21 cellular contexts compared by ENCODE assay signal in the genomic region with DNA sequence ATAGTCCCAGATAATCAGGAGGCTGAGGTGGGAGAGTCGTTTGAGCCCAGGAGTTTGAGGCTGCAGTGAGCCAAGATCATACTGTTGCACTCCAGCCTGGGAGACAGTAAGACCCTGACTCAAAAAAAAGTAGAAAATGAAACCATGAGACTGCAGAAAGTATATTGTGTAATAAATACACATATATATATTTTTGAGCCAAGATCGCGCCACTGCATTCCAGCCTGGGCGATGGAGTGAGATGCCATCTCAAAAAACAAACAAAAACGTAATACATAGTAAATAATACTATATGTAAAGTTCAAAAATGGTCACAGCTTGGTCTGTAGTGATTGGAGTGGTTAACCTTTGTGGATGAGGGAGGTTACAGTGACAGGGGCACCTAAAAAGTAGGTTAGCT. TPM values are rescaled to one million over a fixed set of nuclear protein-coding genes. Genes with fewer than 3 reads are reported as not detected.
DNase-seq lines count a peak whose midpoint lies in the region; ATAC-seq, FAIRE-seq and TF ChIP-seq lines count a peak whose summit lies in the region.
"Had no signal": no experiment of that assay in that cellular context is flagged by ENCODE, and none has a peak within 500 bp of the region (broad histone marks: within the 10 kb centered on the region; RNA-seq: fewer than 3 reads in every experiment).

No MANE protein-coding gene starts in this region.

- BruUV-seq in K562 (replicated peaks; lab: Mats Ljungman, UMichigan), result no TSS peak

- H2AFZ ChIP-seq in K562 (ENCODE audit: low read depth, low read length), result no peak overlapping the region
- H2AFZ ChIP-seq: GM23248 had no signal

- H3K79me2 ChIP-seq in K562 (ENCODE audit: control insufficient read depth, insufficient read depth, low read length), result no peaks in the 10 kb centered on the region

- no peak; a peak in 1 of 6 replicates for ATAC-seq in A549
- ATAC-seq in K562, result no peak
- ATAC-seq: CD8-positive, alpha-beta T cell had no signal

- POLR2A ChIA-PET in A549 (lab: Yijun Ruan, JAX) (interaction anchor here (0.6 kb wide), 1 partner anchor 1006 kb away, joined by 3 read pairs; no protein-coding TSS in a partner anchor), K562 (lab: Yijun Ruan, JAX) (interaction anchor here (0.6 kb wide), 1 partner anchor 32 kb away, joined by 4 read pairs; no protein-coding TSS in a partner anchor)

- WGBS in A549 (ENCODE audit: missing lambda C conversion rate), result 18% methylated on average over 5 of the region's 5 CpGs
- 39% methylated on average over 5 of the region's 5 CpGs for WGBS in K562 (ENCODE audit: insufficient coverage, low coverage, missing lambda C conversion rate)

- no peak for TF ChIP-seq POLR2A in A549 (IDR thresholded peaks at IDR 0.05; ENCODE audit: low read length)
- no peak for TF ChIP-seq POLR2A in K562 (conservative IDR thresholded peaks at IDR 0.05)
- no peak for TF ChIP-seq POLR2A in vagina (IDR thresholded peaks at IDR 0.05)

- H4K20me1 ChIP-seq in K562 (replicated peaks; ENCODE audit: control insufficient read depth, insufficient read depth, low read length), result no peaks in the 10 kb centered on the region

- CTCF ChIA-PET in A549 (lab: Yijun Ruan, JAX), result no interaction called here
- CTCF ChIA-PET in K562 (lab: Yijun Ruan, JAX; ENCODE audit: low intra/inter-chr PET ratio), result no interaction called here

- no peak overlapping the region for H3K9ac ChIP-seq in K562 (ENCODE audit: insufficient read depth in 1 of 2, low read depth in 2 of 2, low read length in 2 of 2)
- H3K9ac ChIP-seq: GM23248 had no signal

- H3K4me3 ChIP-seq in A549, result no peak overlapping the region
- no peak overlapping the region for H3K4me3 ChIP-seq in LNCaP clone FGC (ENCODE audit: low read depth, low read length)
- no peak overlapping the region for H3K4me3 ChIP-seq in K562
- H3K4me3 ChIP-seq in vagina, result no peak overlapping the region
- no peak overlapping the region for H3K4me3 ChIP-seq in MG63
- H3K4me3 ChIP-seq: GM23248 had no signal

- no peaks in the 10 kb centered on the region for H3K27me3 ChIP-seq in K562 (ENCODE audit: control insufficient read depth in 2 of 2, insufficient read depth in 2 of 2, low read length in 2 of 2)
- H3K27me3 ChIP-seq in vagina, result no peaks in the 10 kb centered on the region
- H3K27me3 ChIP-seq in MG63, result no peaks in the 10 kb centered on the region

- H3K4me2 ChIP-seq in A549 (peak overlapping the region; percentile 43), K562 (ENCODE audit: insufficient read depth, low read length) (no peak overlapping the region)

- intact Hi-C loops in K562 (cut with micrococcal nuclease) (no loop called here), vagina (cut with DNase I) (no loop called here)

- TF ChIP-seq RAD21 in A549 (conservative IDR thresholded peaks at IDR 0.05 in 1 of 2, IDR thresholded peaks at IDR 0.05 in 1 of 2) (no peak), K562 (CRISPR knock-in tag; conservative IDR thresholded peaks at IDR 0.05 in 1 of 2, IDR thresholded peaks at IDR 0.05 in 1 of 2) (no peak)

- H3K36me3 ChIP-seq in K562 (ENCODE audit: control insufficient read depth, insufficient read depth, low read length) (no peaks in the 10 kb centered on the region), vagina (no peaks in the 10 kb centered on the region), MG63 (no peaks in the 10 kb centered on the region)

- DNase-seq in A549 (ENCODE audit: low read depth in 1 of 2, low spot score in 1 of 2) (no peak), LNCaP clone FGC (ENCODE audit: low read depth) (peak; percentile 71), K562 (ENCODE audit: extremely low read depth in 1 of 4, low spot score in 3 of 4) (no peak), vagina (ENCODE audit: extremely low spot score in 2 of 2) (no peak), MG63 (no peak)
- DNase-seq in stimulated activated CD4-positive, alpha-beta T cell treated with anti-CD3 and anti-CD28 coated beads, Interleukin-15, amount 100 ng/mL, for 24 hours, result no peak
- DNase-seq: 8988T; C1 segment of cervical spinal cord; Caco-2; CD4-positive, CD25-positive, alpha-beta regulatory T cell; CD8-positive, alpha-beta T cell; DMS153; DND-41; GM23248; H7; HCEC 1CT had no signal

- FAIRE-seq in A549 (lab: Jason Lieb, UNC) (no peak), K562 (lab: Jason Lieb, UNC) (no peak)
- FAIRE-seq: G401.6, GM12892, H1 had no signal

- in situ Hi-C loops in K562 (cut with MboI), result no loop called here

- H3K4me1 ChIP-seq in A549, result 0 out of 3 replicates have a peak, but pooled peaks cover 8% of the 10 kb centered on the region
- no peaks in the 10 kb centered on the region; a peak in 1 of 5 replicates for H3K4me1 ChIP-seq in K562 (replicated peaks in 1 of 2; ENCODE audit: control insufficient read depth in 2 of 2, insufficient read depth in 2 of 2, low read length in 2 of 2)
- H3K4me1 ChIP-seq in vagina, result no peaks in the 10 kb centered on the region
- H3K4me1 ChIP-seq: Caco-2 had no signal

- H3K9me1 ChIP-seq in K562 (ENCODE audit: control insufficient read depth, insufficient read depth, low read length), result no peaks in the 10 kb centered on the region

- TF ChIP-seq CTCF in A549 (IDR thresholded peaks at IDR 0.05) (no peak), LNCaP clone FGC (IDR thresholded peaks at IDR 0.05; ENCODE audit: control insufficient read depth, extremely low read depth, insufficient read depth) (no peak), K562 (IDR thresholded peaks at IDR 0.05 in 2 of 3, conservative IDR thresholded peaks at IDR 0.05 in 1 of 3; ENCODE audit: insufficient read depth in 2 of 3, low read depth in 1 of 3, low read length in 3 of 3) (no peak), vagina (IDR thresholded peaks at IDR 0.05) (no peak)

- H3K27ac ChIP-seq in A549, result no peak overlapping the region
- H3K27ac ChIP-seq in K562 (ENCODE audit: extremely low read depth, low read depth, low read length), result no peak overlapping the region
- H3K27ac ChIP-seq in vagina, result no peak overlapping the region
- H3K27ac ChIP-seq: GM23248 had no signal

- H3K9me3 ChIP-seq in A549 (no peaks in the 10 kb centered on the region), K562 (replicated peaks; ENCODE audit: control insufficient read depth, insufficient read depth, low read depth, low read length) (no peaks in the 10 kb centered on the region), vagina (no peaks in the 10 kb centered on the region), MG63 (no peaks in the 10 kb centered on the region)
- H3K9me3 ChIP-seq: Caco-2 had no signal

- TF ChIP-seq EP300 in A549 (IDR thresholded peaks at IDR 0.05) (no peak), K562 (IDR thresholded peaks at IDR 0.05; ENCODE audit: low read length) (no peak)

TF ChIP-seq in A549, 52 proteins besides CTCF, POLR2A, EP300 and RAD21:
- no peak for TF ChIP-seq EHMT2 (IDR thresholded peaks at IDR 0.05; ENCODE audit: low read depth)
- TF ChIP-seq HDAC2 (IDR thresholded peaks at IDR 0.05), result no peak
- no peak for TF ChIP-seq HOXB13 (CRISPR knock-in tag; IDR thresholded peaks at IDR 0.05; ENCODE audit: low read depth)
- TF ChIP-seq RCOR1 (IDR thresholded peaks at IDR 0.05; ENCODE audit: low read depth, low read length), result no peak
- TF ChIP-seq JUNB (IDR thresholded peaks at IDR 0.05), result no peak

TF ChIP-seq in K562, 482 proteins besides CTCF, POLR2A, EP300 and RAD21:
- TF ChIP-seq CEBPB (tag; IDR thresholded peaks at IDR 0.05) (0 out of 2 replicates have a peak, but pooled peaks have one; percentile 27), GTF2F1 (IDR thresholded peaks at IDR 0.05; ENCODE audit: low read depth, low read length) (no peak)

RNA-seq across cellular contexts. Expression of a gene that starts 9.7 kb away (rescaled TPM):
- polyA plus RNA-seq in A549 (2011; rRNA removed), result not detected in 2 replicates
- not detected in 2 replicates for polyA plus RNA-seq in A549 (2012; cell fraction: cytosol; rRNA removed)
- not detected in 2 replicates for polyA plus RNA-seq in A549 (2012; cell fraction: nucleus; rRNA removed)
- polyA plus RNA-seq in A549 (2017; fragmentation: RNase III; extraction: RNeasy Plus Mini Kit Qiagen cat#74134 plus additional on column Dnase treatment), result not detected in 3 replicates
- not detected in 2 replicates for polyA minus RNA-seq in A549 (2011; rRNA and poly(A)+ RNA removed)
- not detected in 2 replicates for total RNA-seq in K562 (2011; cell fraction: chromatin; rRNA removed; ENCODE audit: low replicate concordance)
- total RNA-seq in K562 (2011; cell fraction: nucleolus; rRNA removed), result not detected in 2 replicates
- not detected in 2 replicates for total RNA-seq in K562 (2011; cell fraction: nucleoplasm; rRNA removed)
- not detected in 2 replicates for total RNA-seq in K562 (2014; rRNA removed)
- not detected in 2 replicates for total RNA-seq in K562 (2014; rRNA removed; fragmentation: Illumina TruSeq; extraction: Trizol)
- not detected in 2 replicates for total RNA-seq in K562 (2015; rRNA removed; fragmentation: Illumina TruSeq; extraction: Trizol)
- total RNA-seq in K562 (2021), result not detected in 2 replicates
- polyA plus RNA-seq in K562 (2011; rRNA removed), result not detected in 2 replicates
- not detected in 2 replicates for polyA plus RNA-seq in K562 (2011; cell fraction: cytosol; rRNA removed)
- not detected in 2 replicates for polyA plus RNA-seq in K562 (2011; cell fraction: nucleus; rRNA removed)
- not detected in 2 replicates for polyA plus RNA-seq in K562 (2012)
- not detected in 2 replicates for polyA plus RNA-seq in K562 (2014; fragmentation: Illumina TruSeq; extraction: Trizol)
- under 1 TPM in 1 of 2 experiments, not detected in 1; 0.01 TPM for polyA plus RNA-seq in K562 (2014; fragmentation: Nextera tagmentation; extraction: Ambion mirVana)
- not detected in 2 replicates for polyA plus RNA-seq in K562 (2014; rRNA removed)
- 0.06 TPM in 1 of 2 replicates, not detected in the other for polyA minus RNA-seq in K562 (2011; rRNA and poly(A)+ RNA removed)
- not detected in 2 replicates for polyA minus RNA-seq in K562 (2011; cell fraction: cytosol; rRNA and poly(A)+ RNA removed)
- polyA minus RNA-seq in K562 (2011; cell fraction: nucleus; rRNA and poly(A)+ RNA removed), result not detected in 2 replicates
- not detected for total RNA-seq in vagina
- total RNA-seq in MG63 (2014; rRNA removed; shearing (Covaris generic); ENCODE audit: low replicate concordance), result not detected in 2 replicates
- total RNA-seq: A673; Caco-2; CD4-positive, CD25-positive, alpha-beta regulatory T cell; GM23248; H1 had no signal
- polyA plus RNA-seq: BJ; CD4-positive, CD25-positive, alpha-beta regulatory T cell; GM23248 had no signal
